25 cellular contexts compared by ENCODE assay signal in genomic region chr14:32023540-32023939, GRCh38.
"Had no signal": no experiment of that assay in that cellular context is flagged by ENCODE, and none has a peak within 500 bp of the region (broad histone marks: within the 10 kb centered on the region; RNA-seq: fewer than 3 reads in every experiment).

No MANE protein-coding gene starts in this region.

- H3K27ac Mint-ChIP-seq: activated CD4-positive, alpha-beta memory T cell treated with anti-CD3 and anti-CD28 coated beads, Interleukin-2, amount 10 ng/mL, durations not matched to agents 7 days and 5 days; activated CD4-positive, alpha-beta T cell treated with anti-CD3 and anti-CD28 coated beads, Interleukin-2, amount 10 ng/mL, durations not matched to agents 24 days and 14 days; activated naive CD4-positive, alpha-beta T cell treated with anti-CD3 and anti-CD28 coated beads, Interleukin-2, amount 10 ng/mL, durations not matched to agents 7 days and 5 days; naive thymus-derived CD4-positive, alpha-beta T cell; T-cell; T-helper 2 cell treated with Interferon-gamma antibody and Interleukin-4, amounts not matched to agents 5 μg/mL and 100 μg/mL, for 36 hours had no signal

- DNase-seq: activated CD4-positive, alpha-beta memory T cell treated with anti-CD3 and anti-CD28 coated beads, Interleukin-2, amount 10 ng/mL, durations not matched to agents 7 days and 5 days; activated CD4-positive, alpha-beta T cell treated with anti-CD3 and anti-CD28 coated beads, Interleukin-2, amount 10 ng/mL, durations not matched to agents 24 days and 14 days; activated effector memory CD4-positive, alpha-beta T cell treated with anti-CD3 and anti-CD28 coated beads, Interleukin-2, amount 50 U/mL, for 16 hours; activated naive CD4-positive, alpha-beta T cell treated with anti-CD3 and anti-CD28 coated beads, Interleukin-2, amount 10 ng/mL, durations not matched to agents 7 days and 5 days; activated T-cell treated with anti-CD3 and anti-CD28 coated beads for 4 hours; brain microvascular endothelial cell; effector CD4-positive, alpha-beta T cell; erythroblast; heart left ventricle; left lung; naive thymus-derived CD4-positive, alpha-beta T cell; occipital lobe; posterior cingulate gyrus; spleen; stimulated activated CD4-positive, alpha-beta T cell treated with anti-CD3 and anti-CD28 coated beads, Interleukin-4, amount 100 ng/mL, for 1 hour; stimulated activated naive CD8-positive, alpha-beta T cell treated with anti-CD3 and anti-CD28 coated beads, Interleukin-15, Interleukin-2, amounts not matched to agents 100 U/mL and 50 U/mL, for 24 hours; T-cell; thyroid gland; upper lobe of right lung had no signal

- H3K4me3 Mint-ChIP-seq: activated CD4-positive, alpha-beta memory T cell treated with anti-CD3 and anti-CD28 coated beads, Interleukin-2, amount 10 ng/mL, durations not matched to agents 7 days and 5 days; activated CD4-positive, alpha-beta T cell treated with anti-CD3 and anti-CD28 coated beads, Interleukin-2, amount 10 ng/mL, durations not matched to agents 24 days and 14 days; activated naive CD4-positive, alpha-beta T cell treated with anti-CD3 and anti-CD28 coated beads, Interleukin-2, amount 10 ng/mL, durations not matched to agents 7 days and 5 days; naive thymus-derived CD4-positive, alpha-beta T cell; neural crest cell; T-cell; T-helper 2 cell treated with Interferon-gamma antibody and Interleukin-4, amounts not matched to agents 5 μg/mL and 100 μg/mL, for 36 hours had no signal

- H3K36me3 ChIP-seq: ascending aorta, brain microvascular endothelial cell, heart left ventricle, left lung, spleen, thyroid gland, upper lobe of right lung had no signal

- H3K27ac ChIP-seq: ascending aorta, brain microvascular endothelial cell, heart left ventricle, thyroid gland, VCaP had no signal

- H3K9me3 ChIP-seq: ascending aorta, heart left ventricle, left lung, spleen, thyroid gland, upper lobe of right lung had no signal

- H3K4me1 ChIP-seq: ascending aorta, left lung, spleen, thyroid gland, upper lobe of right lung had no signal

- H3K27me3 ChIP-seq: ascending aorta, brain microvascular endothelial cell, heart left ventricle, left lung, spleen, thyroid gland, upper lobe of right lung had no signal

- H3K27me3 Mint-ChIP-seq: activated CD4-positive, alpha-beta memory T cell treated with anti-CD3 and anti-CD28 coated beads, Interleukin-2, amount 10 ng/mL, durations not matched to agents 7 days and 5 days had no signal

- H3K9me3 Mint-ChIP-seq: activated CD4-positive, alpha-beta memory T cell treated with anti-CD3 and anti-CD28 coated beads, Interleukin-2, amount 10 ng/mL, durations not matched to agents 7 days and 5 days; activated CD4-positive, alpha-beta T cell treated with anti-CD3 and anti-CD28 coated beads, Interleukin-2, amount 10 ng/mL, durations not matched to agents 24 days and 14 days; activated naive CD4-positive, alpha-beta T cell treated with anti-CD3 and anti-CD28 coated beads, Interleukin-2, amount 10 ng/mL, durations not matched to agents 7 days and 5 days; T-cell; T-helper 2 cell treated with Interferon-gamma antibody and Interleukin-4, amounts not matched to agents 5 μg/mL and 100 μg/mL, for 36 hours had no signal

- H3K4me1 Mint-ChIP-seq: activated CD4-positive, alpha-beta memory T cell treated with anti-CD3 and anti-CD28 coated beads, Interleukin-2, amount 10 ng/mL, durations not matched to agents 7 days and 5 days; activated CD4-positive, alpha-beta T cell treated with anti-CD3 and anti-CD28 coated beads, Interleukin-2, amount 10 ng/mL, durations not matched to agents 24 days and 14 days; activated naive CD4-positive, alpha-beta T cell treated with anti-CD3 and anti-CD28 coated beads, Interleukin-2, amount 10 ng/mL, durations not matched to agents 7 days and 5 days; naive thymus-derived CD4-positive, alpha-beta T cell; T-cell had no signal

- H3K4me3 ChIP-seq: ascending aorta, heart left ventricle, left lung, lung, spleen, thyroid gland, upper lobe of right lung had no signal

- H3K36me3 Mint-ChIP-seq: activated naive CD4-positive, alpha-beta T cell treated with anti-CD3 and anti-CD28 coated beads, Interleukin-2, amount 10 ng/mL, durations not matched to agents 7 days and 5 days; naive thymus-derived CD4-positive, alpha-beta T cell; T-cell had no signal

- ATAC-seq: activated CD4-positive, CD25-positive, alpha-beta regulatory T cell treated with anti-CD3 and anti-CD28 coated beads, Interleukin-2, amount 50 U/mL, for 24 hours; naive thymus-derived CD4-positive, alpha-beta T cell; stimulated activated naive CD8-positive, alpha-beta T cell treated with anti-CD3 and anti-CD28 coated beads, Interleukin-15, Interleukin-2, amounts not matched to agents 100 U/mL and 50 U/mL, for 24 hours; T-cell had no signal
